ENCODE assay signal across 1 cellular context in the genomic region with DNA sequence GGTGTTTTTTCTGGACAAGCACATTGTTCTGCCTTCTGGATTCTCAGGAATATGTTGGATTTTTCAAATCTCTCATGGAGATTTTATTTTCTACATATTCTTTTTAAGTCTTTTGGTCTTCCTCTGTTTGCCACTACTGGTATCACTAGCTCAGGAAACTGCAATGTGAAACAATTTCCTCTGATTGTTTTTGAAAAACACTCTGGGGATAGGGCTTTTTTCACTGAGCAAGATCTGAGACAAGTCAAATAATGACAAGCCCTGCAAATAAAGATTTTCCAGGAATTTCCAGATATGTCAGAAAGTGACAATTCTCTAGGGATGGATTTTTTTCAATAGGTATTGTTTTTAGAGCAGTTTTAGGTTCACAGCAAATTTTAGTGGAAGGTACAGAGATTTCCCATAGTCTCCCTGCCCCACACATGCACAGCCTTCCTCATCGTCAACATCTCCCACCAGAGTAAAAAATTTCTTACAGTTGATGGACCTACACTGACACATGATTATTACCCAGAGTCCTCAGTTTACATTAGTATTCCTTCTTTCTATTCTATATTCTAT.
TF ChIP-seq lines count a peak whose summit lies in the region.

No MANE protein-coding gene starts in this region.

TF ChIP-seq in HepG2, 621 proteins besides CTCF, POLR2A, EP300 and RAD21 (continued from another document):
- TF ChIP-seq, protein P1, sequence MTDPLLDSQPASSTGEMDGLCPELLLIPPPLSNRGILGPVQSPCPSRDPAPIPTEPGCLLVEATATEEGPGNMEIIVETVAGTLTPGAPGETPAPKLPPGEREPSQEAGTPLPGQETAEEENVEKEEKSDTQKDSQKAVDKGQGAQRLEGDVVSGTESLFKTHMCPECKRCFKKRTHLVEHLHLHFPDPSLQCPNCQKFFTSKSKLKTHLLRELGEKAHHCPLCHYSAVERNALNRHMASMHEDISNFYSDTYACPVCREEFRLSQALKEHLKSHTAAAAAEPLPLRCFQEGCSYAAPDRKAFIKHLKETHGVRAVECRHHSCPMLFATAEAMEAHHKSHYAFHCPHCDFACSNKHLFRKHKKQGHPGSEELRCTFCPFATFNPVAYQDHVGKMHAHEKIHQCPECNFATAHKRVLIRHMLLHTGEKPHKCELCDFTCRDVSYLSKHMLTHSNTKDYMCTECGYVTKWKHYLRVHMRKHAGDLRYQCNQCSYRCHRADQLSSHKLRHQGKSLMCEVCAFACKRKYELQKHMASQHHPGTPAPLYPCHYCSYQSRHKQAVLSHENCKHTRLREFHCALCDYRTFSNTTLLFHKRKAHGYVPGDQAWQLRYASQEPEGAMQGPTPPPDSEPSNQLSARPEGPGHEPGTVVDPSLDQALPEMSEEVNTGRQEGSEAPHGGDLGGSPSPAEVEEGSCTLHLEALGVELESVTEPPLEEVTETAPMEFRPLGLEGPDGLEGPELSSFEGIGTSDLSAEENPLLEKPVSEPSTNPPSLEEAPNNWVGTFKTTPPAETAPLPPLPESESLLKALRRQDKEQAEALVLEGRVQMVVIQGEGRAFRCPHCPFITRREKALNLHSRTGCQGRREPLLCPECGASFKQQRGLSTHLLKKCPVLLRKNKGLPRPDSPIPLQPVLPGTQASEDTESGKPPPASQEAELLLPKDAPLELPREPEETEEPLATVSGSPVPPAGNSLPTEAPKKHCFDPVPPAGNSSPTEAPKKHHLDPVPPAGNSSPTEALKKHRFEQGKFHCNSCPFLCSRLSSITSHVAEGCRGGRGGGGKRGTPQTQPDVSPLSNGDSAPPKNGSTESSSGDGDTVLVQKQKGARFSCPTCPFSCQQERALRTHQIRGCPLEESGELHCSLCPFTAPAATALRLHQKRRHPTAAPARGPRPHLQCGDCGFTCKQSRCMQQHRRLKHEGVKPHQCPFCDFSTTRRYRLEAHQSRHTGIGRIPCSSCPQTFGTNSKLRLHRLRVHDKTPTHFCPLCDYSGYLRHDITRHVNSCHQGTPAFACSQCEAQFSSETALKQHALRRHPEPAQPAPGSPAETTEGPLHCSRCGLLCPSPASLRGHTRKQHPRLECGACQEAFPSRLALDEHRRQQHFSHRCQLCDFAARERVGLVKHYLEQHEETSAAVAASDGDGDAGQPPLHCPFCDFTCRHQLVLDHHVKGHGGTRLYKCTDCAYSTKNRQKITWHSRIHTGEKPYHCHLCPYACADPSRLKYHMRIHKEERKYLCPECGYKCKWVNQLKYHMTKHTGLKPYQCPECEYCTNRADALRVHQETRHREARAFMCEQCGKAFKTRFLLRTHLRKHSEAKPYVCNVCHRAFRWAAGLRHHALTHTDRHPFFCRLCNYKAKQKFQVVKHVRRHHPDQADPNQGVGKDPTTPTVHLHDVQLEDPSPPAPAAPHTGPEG (CRISPR knock-in tag; IDR thresholded peaks at IDR 0.05) = no peak
- no peak for TF ChIP-seq ZNF224 (CRISPR knock-in tag; IDR thresholded peaks at IDR 0.05)
- TF ChIP-seq ZNF484 (CRISPR knock-in tag; IDR thresholded peaks at IDR 0.05; ENCODE audit: borderline replicate concordance, low read depth) = no peak
